ENCODE assay signal across 8 cellular contexts in genomic region chr13:75566658-75567057, GRCh38. TPM values are rescaled to one million over a fixed set of nuclear protein-coding genes. Genes with fewer than 3 reads are reported as not detected.
DNase-seq lines count a peak whose midpoint lies in the region; ATAC-seq and TF ChIP-seq lines count a peak whose summit lies in the region.

No MANE protein-coding gene starts in this region.

- H3K27me3 Mint-ChIP-seq in stimulated activated naive B cell treated with anti-CD40 and anti-IgM and Interleukin-4, amounts not matched to agents 10 μg/mL and 1 μg/mL and 100 μg/mL, for 72 hours, result no peaks in the 10 kb centered on the region

- H3K4me1 ChIP-seq in heart right ventricle, result no peaks in the 10 kb centered on the region
- H3K4me1 ChIP-seq in OCI-LY7 (ENCODE audit: insufficient read depth, low read length, poor library complexity, severe bottlenecking), result no peaks in the 10 kb centered on the region

- no peak overlapping the region for H3K4me2 ChIP-seq in OCI-LY7 (ENCODE audit: low read length)

- H4K20me1 ChIP-seq in OCI-LY7 (ENCODE audit: insufficient read depth, low read length), result no peaks in the 10 kb centered on the region

- ATAC-seq in heart right ventricle (no peak), Right ventricle myocardium superior (ENCODE audit: poor library complexity) (no peak)
- ATAC-seq in stimulated activated naive B cell treated with anti-CD40 and anti-IgM and Interleukin-4, amounts not matched to agents 10 μg/mL and 1 μg/mL and 100 μg/mL, for 72 hours (replicated peaks), result no peak

- H3K4me1 Mint-ChIP-seq in stimulated activated naive B cell treated with anti-CD40 and anti-IgM and Interleukin-4, amounts not matched to agents 10 μg/mL and 1 μg/mL and 100 μg/mL, for 72 hours, result peaks cover 0 to 1% of the 10 kb centered on the region in 2 donors

- no peak for DNase-seq in heart right ventricle
- no peak for DNase-seq in Right ventricle myocardium superior
- peak; percentile 9 for DNase-seq in OCI-LY7 (ENCODE audit: low spot score)
- peak; percentile 51 for DNase-seq in fibroblast of gingiva (ENCODE audit: low read depth)
- peak; percentile 71 for DNase-seq in superior temporal gyrus (ENCODE audit: extremely low spot score)
- no peak for DNase-seq in activated naive CD4-positive, alpha-beta T cell treated with anti-CD3 and anti-CD28 coated beads, Interleukin-2, amount 50 U/mL, for 16 hours
- no peak for DNase-seq in stimulated activated naive B cell treated with anti-CD40 and anti-IgM and Interleukin-4, amounts not matched to agents 10 μg/mL and 1 μg/mL and 100 μg/mL, for 72 hours
- no peak for DNase-seq in stimulated activated CD4-positive, alpha-beta T cell treated with anti-CD3 and anti-CD28 coated beads, Interleukin-2, amount 100 ng/mL, for 48 hours

- no peaks in the 10 kb centered on the region for H3K9me2 ChIP-seq in OCI-LY7 (ENCODE audit: insufficient read depth, low read length)

- H3K4me3 ChIP-seq in heart right ventricle, result no peak overlapping the region
- no peak overlapping the region for H3K4me3 ChIP-seq in OCI-LY7 (ENCODE audit: low read depth, low read length, poor library complexity, severe bottlenecking)

- H3K36me3 ChIP-seq in heart right ventricle, result peaks cover 0 to 83% (median 14%) of the 10 kb centered on the region in 9 donors
- peaks cover 91% of the 10 kb centered on the region for H3K36me3 ChIP-seq in OCI-LY7 (ENCODE audit: insufficient read depth, low read length)

- TF ChIP-seq CTCF in heart right ventricle (IDR thresholded peaks at IDR 0.05) (peak in 5 of 9 donors; percentile 15 to 43 (median 25)), OCI-LY7 (conservative IDR thresholded peaks at IDR 0.05; ENCODE audit: low read length) (peak; percentile 72)

- POLR2A ChIA-PET in OCI-LY7 (lab: Charles Lee), result interaction anchor here (0.6 kb wide), 2 partner anchors 16 to 1468 kb away, joined by 3 to 4 read pairs; no protein-coding TSS in a partner anchor

- H3K36me3 Mint-ChIP-seq in stimulated activated naive B cell treated with anti-CD40 and anti-IgM and Interleukin-4, amounts not matched to agents 10 μg/mL and 1 μg/mL and 100 μg/mL, for 72 hours, result peaks cover 20 to 29% of the 10 kb centered on the region in 2 donors

- no peaks in the 10 kb centered on the region for H3K9me3 Mint-ChIP-seq in stimulated activated naive B cell treated with anti-CD40 and anti-IgM and Interleukin-4, amounts not matched to agents 10 μg/mL and 1 μg/mL and 100 μg/mL, for 72 hours

- CTCF ChIA-PET in OCI-LY7 (lab: Charles Lee; ENCODE audit: unreplicated experiment), result no interaction called here

- H3K27me3 ChIP-seq in heart right ventricle, result no peaks in the 10 kb centered on the region

- H3K4me3 Mint-ChIP-seq in stimulated activated naive B cell treated with anti-CD40 and anti-IgM and Interleukin-4, amounts not matched to agents 10 μg/mL and 1 μg/mL and 100 μg/mL, for 72 hours, result no peak overlapping the region

- H3K27ac ChIP-seq in heart right ventricle (no peak overlapping the region), OCI-LY7 (ENCODE audit: low read depth, low read length, poor library complexity, severe bottlenecking) (no peak overlapping the region)

- H3K9me3 ChIP-seq in heart right ventricle (no peaks in the 10 kb centered on the region), OCI-LY7 (ENCODE audit: low read length) (no peaks in the 10 kb centered on the region)

- H3K79me2 ChIP-seq in OCI-LY7 (ENCODE audit: insufficient read depth, low read depth, low read length), result no peaks in the 10 kb centered on the region

- H2AFZ ChIP-seq in OCI-LY7 (ENCODE audit: low read length), result no peak overlapping the region

- no peak overlapping the region for H3K27ac Mint-ChIP-seq in stimulated activated naive B cell treated with anti-CD40 and anti-IgM and Interleukin-4, amounts not matched to agents 10 μg/mL and 1 μg/mL and 100 μg/mL, for 72 hours

- intact Hi-C loops in heart right ventricle (cut with DNase I) (no loop called here), Right ventricle myocardium superior (cut with DNase I) (no loop called here), OCI-LY7 (cut with micrococcal nuclease; ENCODE audit: unreplicated experiment) (no loop called here)

- no TSS peak for BruUV-seq in OCI-LY7 (replicated peaks; lab: Mats Ljungman, UMichigan)

RNA-seq across cellular contexts. Expression of gene UCHL3, which starts 17.1 kb away (rescaled TPM):
- total RNA-seq in heart right ventricle, result 10 to 100 TPM; 17.1 to 28.1 (median 23.2) TPM
- 10 to 100 TPM; 11.3 to 61.8 TPM for polyA plus RNA-seq in heart right ventricle
- total RNA-seq in Right ventricle myocardium superior, result 19.5 TPM
- 34.7 and 39.6 TPM in 2 replicates for total RNA-seq in OCI-LY7 (2014; rRNA removed; shearing (Covaris generic))
- 45.0 and 49.5 TPM in 2 replicates for total RNA-seq in OCI-LY7 (2022)

RNA-seq across cellular contexts. Expression of gene COMMD6, which starts 29.0 kb away (rescaled TPM):
- total RNA-seq in heart right ventricle, result 100 to 1,000 TPM in 9 of 10 donors, 10 to 100 TPM in 1; 96.5 to 138 (median 124) TPM
- 10 to 100 TPM; 66.4 to 88.4 TPM for polyA plus RNA-seq in heart right ventricle
- total RNA-seq in Right ventricle myocardium superior, result 116 TPM
- 30.6 and 87.6 TPM in 2 replicates for total RNA-seq in OCI-LY7 (2014; rRNA removed; shearing (Covaris generic))
- total RNA-seq in OCI-LY7 (2022), result 69.6 and 81.3 TPM in 2 replicates

Comparison
In these comparisons a context has a peak if more than half of its experiments do, and no peak if none do; other contexts are left out.
1. DNase-seq: peak in OCI-LY7 (single experiment), fibroblast of gingiva (single experiment) and superior temporal gyrus (single experiment); none in heart right ventricle (0 of 2), Right ventricle myocardium superior (single experiment), activated naive CD4-positive, alpha-beta T cell treated with anti-CD3 and anti-CD28 coated beads, Interleukin-2, amount 50 U/mL, for 16 hours (single experiment), stimulated activated naive B cell treated with anti-CD40 and anti-IgM and Interleukin-4, amounts not matched to agents 10 μg/mL and 1 μg/mL and 100 μg/mL, for 72 hours (single experiment) and stimulated activated CD4-positive, alpha-beta T cell treated with anti-CD3 and anti-CD28 coated beads, Interleukin-2, amount 100 ng/mL, for 48 hours (0 of 2).